24 cellular contexts compared by ENCODE assay signal in the genomic region with DNA sequence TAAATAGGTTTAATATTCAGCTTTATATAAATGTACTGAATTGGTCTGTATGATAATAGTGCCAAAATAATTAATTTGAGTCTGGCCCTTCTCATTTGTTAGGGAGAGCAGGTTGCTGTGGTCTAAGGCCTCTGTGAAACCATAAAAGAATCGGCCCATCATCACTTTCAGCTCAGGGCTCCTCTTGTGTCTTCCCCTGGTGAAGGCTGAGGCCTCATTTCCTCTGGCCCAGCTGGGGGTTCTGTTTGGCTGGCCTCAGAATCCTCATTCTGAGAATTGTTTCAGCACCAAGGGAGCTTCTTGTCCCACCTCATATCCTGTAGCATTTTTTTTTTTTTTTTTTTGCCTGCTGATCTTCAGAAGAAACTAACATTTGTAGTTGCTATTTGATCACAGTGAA.
DNase-seq lines count a peak whose midpoint lies in the region; ATAC-seq and TF ChIP-seq lines count a peak whose summit lies in the region.
"Had no signal": no experiment of that assay in that cellular context is flagged by ENCODE, and none has a peak within 500 bp of the region (broad histone marks: within the 10 kb centered on the region; RNA-seq: fewer than 3 reads in every experiment).

No MANE protein-coding gene starts in this region.

- peaks cover 4% of the 10 kb centered on the region for H3K4me1 Mint-ChIP-seq in activated naive CD8-positive, alpha-beta T cell treated with anti-CD3 and anti-CD28 coated beads, Interleukin-2, amount 10 ng/mL, durations not matched to agents 7 days and 5 days
- no peaks in the 10 kb centered on the region for H3K4me1 Mint-ChIP-seq in activated naive CD8-positive, alpha-beta T cell treated with anti-CD3 and anti-CD28 coated beads for 36 hours
- H3K4me1 Mint-ChIP-seq in stimulated activated memory B cell treated with anti-CD40 and anti-IgM and Interleukin-4, amounts not matched to agents 10 μg/mL and 1 μg/mL and 100 μg/mL, for 72 hours = peaks cover 32% of the 10 kb centered on the region

- H3K36me3 ChIP-seq in SK-N-MC (ENCODE audit: insufficient read depth, low read length) (no peaks in the 10 kb centered on the region), esophagus squamous epithelium (no peaks in the 10 kb centered on the region)
- H3K36me3 ChIP-seq: MG63 had no signal

- no peaks in the 10 kb centered on the region for H3K4me1 ChIP-seq in esophagus squamous epithelium

- 72 to 79% methylated on average over 1 of the region's 1 CpG for WGBS in esophagus squamous epithelium, 2 donors

- H3K27ac ChIP-seq in SK-N-MC (no peak overlapping the region), esophagus squamous epithelium (no peak overlapping the region)
- H3K27ac ChIP-seq: 22Rv1, PC-9, RWPE1 had no signal

- no peaks in the 10 kb centered on the region for H3K9me3 Mint-ChIP-seq in activated naive CD8-positive, alpha-beta T cell treated with anti-CD3 and anti-CD28 coated beads, Interleukin-2, amount 10 ng/mL, durations not matched to agents 7 days and 5 days
- H3K9me3 Mint-ChIP-seq in activated naive CD8-positive, alpha-beta T cell treated with anti-CD3 and anti-CD28 coated beads for 36 hours = no peaks in the 10 kb centered on the region
- H3K9me3 Mint-ChIP-seq in stimulated activated memory B cell treated with anti-CD40 and anti-IgM and Interleukin-4, amounts not matched to agents 10 μg/mL and 1 μg/mL and 100 μg/mL, for 72 hours = no peaks in the 10 kb centered on the region
- H3K9me3 Mint-ChIP-seq: H9, HFFc6 had no signal

- ATAC-seq in activated naive CD8-positive, alpha-beta T cell treated with anti-CD3 and anti-CD28 coated beads, Interleukin-2, amount 10 ng/mL, durations not matched to agents 7 days and 5 days (ENCODE audit: low read depth) = peak; percentile 33
- no peak for ATAC-seq in stimulated activated memory B cell treated with anti-CD40 and anti-IgM and Interleukin-4, amounts not matched to agents 10 μg/mL and 1 μg/mL and 100 μg/mL, for 72 hours
- no peak for ATAC-seq in GM21423 (IDR thresholded peaks at IDR 0.05; ENCODE audit: unreplicated experiment)
- ATAC-seq: SK-N-SH treated with all-trans-retinoic acid at 6 μM for 48 hours had no signal

- H3K9me3 ChIP-seq in SK-N-MC (ENCODE audit: low read depth, low read length) (no peaks in the 10 kb centered on the region), esophagus squamous epithelium (no peaks in the 10 kb centered on the region)
- H3K9me3 ChIP-seq: MG63 had no signal

- no peak for TF ChIP-seq CTCF in esophagus squamous epithelium (IDR thresholded peaks at IDR 0.05)

- H3K36me3 Mint-ChIP-seq in activated naive CD8-positive, alpha-beta T cell treated with anti-CD3 and anti-CD28 coated beads, Interleukin-2, amount 10 ng/mL, durations not matched to agents 7 days and 5 days = no peaks in the 10 kb centered on the region
- no peaks in the 10 kb centered on the region for H3K36me3 Mint-ChIP-seq in activated naive CD8-positive, alpha-beta T cell treated with anti-CD3 and anti-CD28 coated beads for 36 hours
- no peaks in the 10 kb centered on the region for H3K36me3 Mint-ChIP-seq in stimulated activated memory B cell treated with anti-CD40 and anti-IgM and Interleukin-4, amounts not matched to agents 10 μg/mL and 1 μg/mL and 100 μg/mL, for 72 hours

- POLR2A ChIA-PET in activated naive CD8-positive, alpha-beta T cell treated with anti-CD3 and anti-CD28 coated beads, Interleukin-2, amount 10 ng/mL, durations not matched to agents 7 days and 5 days (lab: Charles Lee) = interaction anchor here (0.7 kb wide), 1 partner anchor 399 kb away, joined by 4 read pairs; no protein-coding TSS in a partner anchor

- no peak overlapping the region for H3K9ac ChIP-seq in SK-N-MC (ENCODE audit: insufficient read length)

- no peak overlapping the region for H3K4me3 Mint-ChIP-seq in activated naive CD8-positive, alpha-beta T cell treated with anti-CD3 and anti-CD28 coated beads, Interleukin-2, amount 10 ng/mL, durations not matched to agents 7 days and 5 days
- no peak overlapping the region for H3K4me3 Mint-ChIP-seq in activated naive CD8-positive, alpha-beta T cell treated with anti-CD3 and anti-CD28 coated beads for 36 hours
- no peak overlapping the region for H3K4me3 Mint-ChIP-seq in stimulated activated memory B cell treated with anti-CD40 and anti-IgM and Interleukin-4, amounts not matched to agents 10 μg/mL and 1 μg/mL and 100 μg/mL, for 72 hours
- H3K4me3 Mint-ChIP-seq: H9, HFFc6 had no signal

- 0 out of 2 replicates have a peak overlapping the region, but pooled peaks have one; percentile 36 for H3K4me3 ChIP-seq in SK-N-MC
- no peak overlapping the region for H3K4me3 ChIP-seq in esophagus squamous epithelium
- H3K4me3 ChIP-seq: MG63, PC-9 had no signal

- H3K27me3 ChIP-seq in esophagus squamous epithelium = no peaks in the 10 kb centered on the region
- H3K27me3 ChIP-seq: MG63 had no signal

- H3K27ac Mint-ChIP-seq in activated naive CD8-positive, alpha-beta T cell treated with anti-CD3 and anti-CD28 coated beads, Interleukin-2, amount 10 ng/mL, durations not matched to agents 7 days and 5 days = no peak overlapping the region
- H3K27ac Mint-ChIP-seq in activated naive CD8-positive, alpha-beta T cell treated with anti-CD3 and anti-CD28 coated beads for 36 hours = no peak overlapping the region
- peak overlapping the region; percentile 63 for H3K27ac Mint-ChIP-seq in stimulated activated memory B cell treated with anti-CD40 and anti-IgM and Interleukin-4, amounts not matched to agents 10 μg/mL and 1 μg/mL and 100 μg/mL, for 72 hours
- H3K27ac Mint-ChIP-seq: H9, HFFc6 had no signal

- intact Hi-C loops in esophagus squamous epithelium (cut with DNase I) = no loop called here

- DNase-seq in activated naive CD8-positive, alpha-beta T cell treated with anti-CD3 and anti-CD28 coated beads, Interleukin-2, amount 10 ng/mL, durations not matched to agents 7 days and 5 days = no peak
- no peak for DNase-seq in activated naive CD8-positive, alpha-beta T cell treated with anti-CD3 and anti-CD28 coated beads for 36 hours
- no peak for DNase-seq in SK-N-MC (ENCODE audit: low read depth, low spot score)
- DNase-seq in iPS DF 19.7 (ENCODE audit: low read depth, low spot score) = peak; percentile 17
- DNase-seq in esophagus squamous epithelium (lab: John Stamatoyannopoulos, UW) = no peak
- DNase-seq in activated CD4-positive, alpha-beta T cell treated with anti-CD3 and anti-CD28 coated beads for 1 hour = no peak
- DNase-seq: AML-193, EL, GF-D8, H9, HFFc6, MG63, NCI-H1048, NCI-H1417 treated with DMSO at 0.1 percent for 48 hours, NCI-H187 treated with DMSO at 0.1 percent for 48 hours, NCI-H2107, NCI-H446 treated with DMSO at 0.1 percent for 48 hours, PC-9, SHP77 treated with DMSO at 0.1 percent for 48 hours had no signal

- TF ChIP-seq POLR2A in esophagus squamous epithelium (IDR thresholded peaks at IDR 0.05) = no peak

- no peaks in the 10 kb centered on the region for H3K27me3 Mint-ChIP-seq in activated naive CD8-positive, alpha-beta T cell treated with anti-CD3 and anti-CD28 coated beads, Interleukin-2, amount 10 ng/mL, durations not matched to agents 7 days and 5 days
- no peaks in the 10 kb centered on the region for H3K27me3 Mint-ChIP-seq in activated naive CD8-positive, alpha-beta T cell treated with anti-CD3 and anti-CD28 coated beads for 36 hours
- H3K27me3 Mint-ChIP-seq in stimulated activated memory B cell treated with anti-CD40 and anti-IgM and Interleukin-4, amounts not matched to agents 10 μg/mL and 1 μg/mL and 100 μg/mL, for 72 hours = no peaks in the 10 kb centered on the region
